ENCODE assay signal across 10 cellular contexts in the genomic region with DNA sequence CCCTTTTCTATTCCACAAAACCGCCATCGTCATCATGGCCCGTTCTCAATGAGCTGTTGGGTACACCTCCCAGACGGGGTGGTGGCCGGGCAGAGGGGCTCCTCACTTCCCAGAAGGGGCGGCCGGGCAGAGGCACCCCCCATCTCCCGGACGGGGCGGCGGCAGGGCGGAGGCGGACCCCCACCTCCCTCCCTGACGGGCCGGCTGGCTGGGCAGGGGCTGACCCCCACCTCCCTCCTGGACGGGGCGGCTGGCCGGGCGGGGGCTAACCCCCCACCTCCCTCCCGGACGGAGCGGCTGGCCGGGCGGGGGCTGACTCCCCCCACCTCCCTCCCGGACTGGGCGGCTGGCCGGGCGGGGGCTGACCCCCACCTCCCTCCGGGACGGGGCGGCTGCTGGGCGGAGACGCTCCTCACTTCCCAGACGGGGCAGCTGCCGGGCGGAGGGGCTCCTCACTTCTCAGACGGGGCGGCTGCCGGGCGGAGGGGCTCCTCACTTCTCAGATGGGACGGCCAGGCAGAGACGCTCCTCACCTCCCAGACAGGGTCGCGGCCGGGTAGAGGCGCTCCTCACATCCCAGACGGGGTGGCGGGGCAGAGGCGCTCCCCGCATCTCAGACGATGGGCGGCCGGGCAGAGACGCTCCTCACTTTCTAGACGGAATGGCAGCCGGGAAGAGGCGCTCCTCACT. TPM values are rescaled to one million over a fixed set of nuclear protein-coding genes. Genes with fewer than 3 reads are reported as not detected.
"Had no signal": no experiment of that assay in that cellular context is flagged by ENCODE, and none has a peak within 500 bp of the region (broad histone marks: within the 10 kb centered on the region; RNA-seq: fewer than 3 reads in every experiment).

No MANE protein-coding gene starts in this region.

RNA-seq across cellular contexts. Expression of gene OVOL3, which starts 42.0 kb away (rescaled TPM):
- total RNA-seq: OCI-LY7, PC-3, PC-9, Peyer's patch, Right ventricle myocardium inferior, Right ventricle myocardium superior, RPMI7951, SJSA1, SK-MEL-5 had no signal
- polyA plus RNA-seq: SK-N-SH had no signal
